ENCODE assay signal across 8 cellular contexts in the genomic region with DNA sequence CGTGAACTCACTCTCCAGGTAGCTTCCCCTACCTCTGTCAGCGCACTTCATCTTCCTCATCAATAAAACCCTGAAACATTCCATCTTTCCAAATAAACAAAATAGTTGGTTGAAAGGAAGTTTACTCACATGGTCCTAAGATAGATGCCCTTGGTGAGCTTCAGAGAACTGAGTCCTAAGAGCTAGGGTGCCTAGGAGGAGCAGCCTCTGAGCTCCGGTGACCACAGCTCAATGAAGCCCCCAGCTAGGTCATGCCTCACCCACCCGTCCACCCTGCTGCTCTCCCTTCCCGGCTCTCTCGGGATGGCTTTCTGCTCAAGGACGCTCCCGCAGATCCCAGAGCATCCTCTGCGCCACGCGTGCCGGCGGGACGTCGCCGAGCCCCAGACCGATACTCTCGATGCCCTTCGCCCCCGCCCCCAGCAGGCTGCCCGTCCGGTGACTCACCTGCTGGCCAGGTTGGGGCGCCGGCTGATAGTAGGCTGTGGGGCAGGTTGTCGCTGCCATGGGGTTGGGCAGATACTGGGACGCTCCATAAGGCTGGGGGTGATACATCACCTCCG. TPM values are rescaled to one million over a fixed set of nuclear protein-coding genes. Genes with fewer than 3 reads are reported as not detected.
DNase-seq lines count a peak whose midpoint lies in the region; ATAC-seq, FAIRE-seq and TF ChIP-seq lines count a peak whose summit lies in the region.

No MANE protein-coding gene starts in this region.

- no peak overlapping the region for H3K9ac ChIP-seq in HepG2 (ENCODE audit: insufficient read depth, low read depth, low read length)

- peaks cover 1 to 15% of the 10 kb centered on the region in 2 experiments for H3K27me3 ChIP-seq in HepG2 (ENCODE audit: control insufficient read depth in 1 of 2, insufficient read depth in 2 of 2, low read length in 2 of 2)
- H3K27me3 ChIP-seq in upper lobe of left lung, result peaks cover 0 to 8% (median 2%) of the 10 kb centered on the region in 4 donors

- 5% methylated on average over 3 of the region's 27 CpGs for WGBS in HepG2 (ENCODE audit: low lambda C conversion rate)
- WGBS in upper lobe of left lung, 2 donors, result 9 to 29% methylated on average over 3 to 16 of the region's 27 CpGs

- H3K4me1 ChIP-seq in HepG2 (ENCODE audit: insufficient read depth, low read length), result no peaks in the 10 kb centered on the region
- H3K4me1 ChIP-seq in upper lobe of left lung, result peaks cover 0 to 9% (median 6%) of the 10 kb centered on the region in 4 donors

- H3K79me2 ChIP-seq in HepG2 (ENCODE audit: insufficient read depth, low read length), result no peaks in the 10 kb centered on the region

- H3K27ac ChIP-seq in HepG2 (ENCODE audit: extremely low read length, insufficient read depth, low read length), result no peak overlapping the region
- H3K27ac ChIP-seq in upper lobe of left lung, result peak overlapping the region; percentile 82 to 92 (median 84)

- in situ Hi-C loops in astrocyte of the spinal cord (cut with HindIII; ENCODE audit: low sequenced_read_pairs) (no loop called here), HepG2 (cut with HindIII; ENCODE audit: extremely low pct_ligation_motif_present, low pct_unique_long_range_greater_than_20kb) (no loop called here)

- no peak for TF ChIP-seq CTCF in astrocyte of the spinal cord (IDR thresholded peaks at IDR 0.05; ENCODE audit: low read depth, low read length)
- TF ChIP-seq CTCF in HepG2 (CRISPR knock-in tag; IDR thresholded peaks at IDR 0.05), result no peak
- no peak for TF ChIP-seq CTCF in upper lobe of left lung (IDR thresholded peaks at IDR 0.05)

- peak; percentile 7 for DNase-seq in activated gamma-delta T cell (lab: John Stamatoyannopoulos, UW)
- DNase-seq in activated gamma-delta T cell treated with Interleukin-2 at 50 U/mL for 16 hours, result no peak
- DNase-seq in astrocyte of the spinal cord (ENCODE audit: low read depth, low spot score), result peak; percentile 36
- DNase-seq in HepG2 (ENCODE audit: low spot score), result no peak
- peak in 1 of 2 donors; percentile 85 for DNase-seq in upper lobe of left lung
- no peak for DNase-seq in stimulated activated naive CD4-positive, alpha-beta T cell treated with Interleukin-2 at 50 U/mL for 16 hours (lab: John Stamatoyannopoulos, UW)
- DNase-seq in H54 (ENCODE audit: insufficient read length, low spot score), result no peak

- peak overlapping the region; percentile 63 for H3K4me2 ChIP-seq in HepG2 (ENCODE audit: low read depth, low read length)

- POLR2A ChIA-PET in HepG2 (lab: Yijun Ruan, JAX), result no interaction called here

- H4K20me1 ChIP-seq in HepG2 (ENCODE audit: insufficient read depth, low read length), result no peaks in the 10 kb centered on the region

- CTCF ChIA-PET in HepG2 (lab: Yijun Ruan, JAX; ENCODE audit: low intra/inter-chr PET ratio, low total read pairs), result no interaction called here

- TF ChIP-seq EP300 in HepG2 (IDR thresholded peaks at IDR 0.05; ENCODE audit: low read depth in 2 of 2, low read length in 2 of 2) (no peak), HepG2 (CRISPR knock-in tag; IDR thresholded peaks at IDR 0.05; ENCODE audit: borderline replicate concordance) (no peak), upper lobe of left lung (IDR thresholded peaks at IDR 0.05) (no peak)

- ATAC-seq in HepG2 (peak; percentile 56), upper lobe of left lung (ENCODE audit: low FRiP score in 2 of 2) (peak in 1 of 2 donors; percentile 2), GM21447 (IDR thresholded peaks at IDR 0.05; ENCODE audit: unreplicated experiment) (no peak)

- no peaks in the 10 kb centered on the region for H3K36me3 ChIP-seq in HepG2 (replicated peaks in 1 of 2; ENCODE audit: control insufficient read depth in 1 of 2, insufficient read depth in 2 of 2, low read length in 2 of 2)
- no peaks in the 10 kb centered on the region for H3K36me3 ChIP-seq in upper lobe of left lung

- H3K4me3 ChIP-seq in astrocyte of the spinal cord (ENCODE audit: low read depth, low read length) (peak overlapping the region; percentile 85), HepG2 (replicated peaks in 1 of 3; ENCODE audit: insufficient read depth in 1 of 3, low read depth in 2 of 3, low read length in 3 of 3) (peak overlapping the region in 1 of 3 experiments; percentile 57; a peak in 2 of 6 replicates), upper lobe of left lung (peak overlapping the region; percentile 35 to 61 (median 50))

- H3K9me3 ChIP-seq in HepG2 (ENCODE audit: low read length), result no peaks in the 10 kb centered on the region
- H3K9me3 ChIP-seq in upper lobe of left lung, result no peaks in the 10 kb centered on the region

- no TSS peak for BruUV-seq in HepG2 (replicated peaks; lab: Mats Ljungman, UMichigan)

- intact Hi-C loops in HepG2 (cut with micrococcal nuclease; ENCODE audit: unreplicated experiment), result no loop called here

- H2AFZ ChIP-seq in HepG2 (ENCODE audit: low read length), result no peak overlapping the region

- FAIRE-seq in HepG2 (lab: Jason Lieb, UNC), result no peak
- no peak for FAIRE-seq in H54 (lab: Jason Lieb, UNC)

- no peak for TF ChIP-seq RAD21 in HepG2 (CRISPR knock-in tag; IDR thresholded peaks at IDR 0.05)

- TF ChIP-seq POLR2A in HepG2 (IDR thresholded peaks at IDR 0.05; ENCODE audit: insufficient read depth in 1 of 2, low read depth in 2 of 2, low read length in 2 of 2), result no peak
- no peak for TF ChIP-seq POLR2A in upper lobe of left lung (IDR thresholded peaks at IDR 0.05)
- no peak for TF ChIP-seq POLR2A in H54 (IDR thresholded peaks at IDR 0.05; ENCODE audit: low read depth, low read length)

TF ChIP-seq in HepG2, 621 proteins besides CTCF, POLR2A, EP300 and RAD21:
- TF ChIP-seq FOSL2 (CRISPR knock-in tag; IDR thresholded peaks at IDR 0.05), result peak; percentile 58; the same call in 1 of the 2 replicates
- TF ChIP-seq, protein P1, sequence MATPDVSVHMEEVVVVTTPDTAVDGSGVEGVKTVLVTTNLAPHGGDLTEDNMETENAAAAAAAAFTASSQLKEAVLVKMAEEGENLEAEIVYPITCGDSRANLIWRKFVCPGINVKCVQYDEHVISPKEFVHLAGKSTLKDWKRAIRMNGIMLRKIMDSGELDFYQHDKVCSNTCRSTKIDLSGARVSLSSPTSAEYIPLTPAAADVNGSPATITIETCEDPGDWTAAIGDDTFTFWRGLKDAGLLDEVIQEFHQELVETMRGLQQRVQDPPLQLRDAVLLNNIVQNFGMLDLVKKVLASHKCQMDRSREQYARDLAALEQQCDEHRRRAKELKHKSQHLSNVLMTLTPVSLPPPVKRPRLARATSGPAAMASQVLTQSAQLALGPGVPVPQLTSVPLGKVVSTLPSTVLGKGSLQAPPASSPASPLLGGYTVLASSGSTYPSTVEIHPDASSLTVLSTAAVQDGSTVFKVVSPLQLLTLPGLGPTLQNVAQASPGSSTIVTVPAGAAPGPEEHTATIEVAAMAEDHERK (CRISPR knock-in tag; IDR thresholded peaks at IDR 0.05; ENCODE audit: low read depth), result no peak
- TF ChIP-seq, protein P2, sequence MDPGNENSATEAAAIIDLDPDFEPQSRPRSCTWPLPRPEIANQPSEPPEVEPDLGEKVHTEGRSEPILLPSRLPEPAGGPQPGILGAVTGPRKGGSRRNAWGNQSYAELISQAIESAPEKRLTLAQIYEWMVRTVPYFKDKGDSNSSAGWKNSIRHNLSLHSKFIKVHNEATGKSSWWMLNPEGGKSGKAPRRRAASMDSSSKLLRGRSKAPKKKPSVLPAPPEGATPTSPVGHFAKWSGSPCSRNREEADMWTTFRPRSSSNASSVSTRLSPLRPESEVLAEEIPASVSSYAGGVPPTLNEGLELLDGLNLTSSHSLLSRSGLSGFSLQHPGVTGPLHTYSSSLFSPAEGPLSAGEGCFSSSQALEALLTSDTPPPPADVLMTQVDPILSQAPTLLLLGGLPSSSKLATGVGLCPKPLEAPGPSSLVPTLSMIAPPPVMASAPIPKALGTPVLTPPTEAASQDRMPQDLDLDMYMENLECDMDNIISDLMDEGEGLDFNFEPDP (CRISPR knock-in tag; conservative IDR thresholded peaks at IDR 0.05), result 0 out of 2 replicates have a peak, but pooled peaks have one; percentile 38

RNA-seq across cellular contexts. Expression of gene VGLL3, which starts 0.7 kb away (rescaled TPM):
- total RNA-seq in HepG2 (2016; rRNA removed; fragmentation: Illumina TruSeq; extraction: Trizol), result 0.01 and 0.07 TPM in 2 replicates
- not detected in 2 replicates for total RNA-seq in HepG2 (2016; cell fraction: cytosol; rRNA removed; fragmentation: Illumina TruSeq; extraction: Trizol; ENCODE audit: low read depth)
- total RNA-seq in HepG2 (2016; cell fraction: insoluble cytoplasmic fraction; rRNA removed; fragmentation: Illumina TruSeq; extraction: Trizol), result 0.01 and 0.02 TPM in 2 replicates
- total RNA-seq in HepG2 (2016; cell fraction: membrane; rRNA removed; fragmentation: Illumina TruSeq; extraction: Trizol), result not detected in 2 replicates
- 0.03 TPM in 1 of 2 replicates, not detected in the other for total RNA-seq in HepG2 (2016; cell fraction: nucleus; rRNA removed; fragmentation: Illumina TruSeq; extraction: Trizol)
- 0.03 and 0.04 TPM in 2 replicates for polyA plus RNA-seq in HepG2 (2011; rRNA removed)
- 0.04 and 0.15 TPM in 2 replicates for polyA plus RNA-seq in HepG2 (2011; cell fraction: cytosol; rRNA removed)
- 0.10 and 0.11 TPM in 2 replicates for polyA plus RNA-seq in HepG2 (2011; cell fraction: nucleus; rRNA removed)
- polyA plus RNA-seq in HepG2 (2012), result not detected in 2 replicates
- not detected in 2 replicates for polyA plus RNA-seq in HepG2 (2016; cell fraction: cytosol; fragmentation: Illumina TruSeq; extraction: Trizol; ENCODE audit: low read depth)
- polyA plus RNA-seq in HepG2 (2016; cell fraction: insoluble cytoplasmic fraction; fragmentation: Illumina TruSeq; extraction: Trizol; ENCODE audit: low read depth), result 0.04 TPM in 1 of 2 replicates, not detected in the other
- not detected in 2 replicates for polyA plus RNA-seq in HepG2 (2016; cell fraction: membrane; fragmentation: Illumina TruSeq; extraction: Trizol; ENCODE audit: low read depth)
- polyA plus RNA-seq in HepG2 (2016; cell fraction: nucleus; fragmentation: Illumina TruSeq; extraction: Trizol; ENCODE audit: insufficient read depth, low read depth), result not detected in 2 replicates
- polyA minus RNA-seq in HepG2 (2011; rRNA and poly(A)+ RNA removed; ENCODE audit: low replicate concordance), result 1.1 and 259 TPM in 2 replicates
- 0.20 and 1.5 TPM in 2 replicates for polyA minus RNA-seq in HepG2 (2011; cell fraction: cytosol; rRNA and poly(A)+ RNA removed)
- polyA minus RNA-seq in HepG2 (2011; cell fraction: nucleus; rRNA and poly(A)+ RNA removed), result 0.13 and 0.25 TPM in 2 replicates
- 10 to 100 TPM; 11.5 to 50.5 (median 38.3) TPM for total RNA-seq in upper lobe of left lung

Comparison
In these comparisons a context has a peak if more than half of its experiments do, and no peak if none do; other contexts are left out.
1. DNase-seq: peak in activated gamma-delta T cell (single experiment) and astrocyte of the spinal cord (single experiment); none in activated gamma-delta T cell treated with Interleukin-2 at 50 U/mL for 16 hours (single experiment), HepG2 (single experiment), stimulated activated naive CD4-positive, alpha-beta T cell treated with Interleukin-2 at 50 U/mL for 16 hours (single experiment) and H54 (single experiment).
2. RNA of gene VGLL3, which starts 0.7 kb away (total RNA-seq): 11.5 to 50.5 TPM in upper lobe of left lung; 0.01 to 0.07 TPM in HepG2; every median in the first group is over 10 times any median in the second.